19 cellular contexts compared by ENCODE assay signal in genomic region chr14:59134307-59134706, GRCh38. TPM values are rescaled to one million over a fixed set of nuclear protein-coding genes. Genes with fewer than 3 reads are reported as not detected.
DNase-seq lines count a peak whose midpoint lies in the region; ATAC-seq and TF ChIP-seq lines count a peak whose summit lies in the region.
"Had no signal": no experiment of that assay in that cellular context is flagged by ENCODE, and none has a peak within 500 bp of the region (broad histone marks: within the 10 kb centered on the region; RNA-seq: fewer than 3 reads in every experiment).

No MANE protein-coding gene starts in this region.

- H3K9me3 Mint-ChIP-seq in activated naive CD4-positive, alpha-beta T cell treated with anti-CD3 and anti-CD28 coated beads, Interleukin-2, amount 50 U/mL, for 24 hours, result no peaks in the 10 kb centered on the region
- H3K9me3 Mint-ChIP-seq in activated T-helper 2 cell treated with anti-CD3 and anti-CD28 coated beads, Interferon-gamma antibody, Interleukin-2, Interleukin-4, amounts not matched to agents 10 μg/mL and 5 μg/mL and 100 μg/mL, durations not matched to agents 14 hours and 24 hours and 36 hours, result no peaks in the 10 kb centered on the region
- H3K9me3 Mint-ChIP-seq: CD4-positive, CD25-positive, alpha-beta regulatory T cell; CD8-positive, alpha-beta T cell had no signal

- no peak overlapping the region for H3K4me2 ChIP-seq in neuronal stem cell (ENCODE audit: insufficient read depth, low read length, poor library complexity, severe bottlenecking)
- H3K4me2 ChIP-seq: BLaER1 had no signal

- no peak overlapping the region for H3K9ac ChIP-seq in neuronal stem cell (ENCODE audit: low read depth, low read length, poor library complexity)
- H3K9ac ChIP-seq: BLaER1 had no signal

- H3K27ac ChIP-seq in neuronal stem cell (replicated peaks; ENCODE audit: low read length) (no peak overlapping the region), heart right ventricle (no peak overlapping the region)
- H3K27ac ChIP-seq: 22Rv1, BLaER1, C4-2B had no signal

- H3K23ac ChIP-seq in neuronal stem cell (ENCODE audit: low read depth, low read length, poor library complexity), result no peak overlapping the region

- H3K9me3 ChIP-seq in neuronal stem cell (replicated peaks in 1 of 2; ENCODE audit: control insufficient read depth in 2 of 2, insufficient read depth in 1 of 2, low read depth in 1 of 2, low read length in 2 of 2) (no peaks in the 10 kb centered on the region), heart right ventricle (no peaks in the 10 kb centered on the region)
- H3K9me3 ChIP-seq: BLaER1, Caco-2 had no signal

- no peak overlapping the region for H3K4ac ChIP-seq in neuronal stem cell (ENCODE audit: low read length)

- no peaks in the 10 kb centered on the region for H3K36me3 ChIP-seq in neuronal stem cell (replicated peaks in 1 of 2; ENCODE audit: control insufficient read depth in 2 of 2, insufficient read depth in 2 of 2, low read length in 2 of 2)
- H3K36me3 ChIP-seq in heart right ventricle, result no peaks in the 10 kb centered on the region
- H3K36me3 ChIP-seq: BLaER1 had no signal

- CTCF ChIA-PET in HEK293T (lab: Yijun Ruan, JAX), result interaction anchor here (0.6 to 2.0 kb wide), 3 partner anchors 8 to 310 kb away, joined by 3 to 9 read pairs (median 4); no protein-coding TSS in a partner anchor

- H4K8ac ChIP-seq in neuronal stem cell (ENCODE audit: low read depth, low read length), result no peak overlapping the region

- H2BK12ac ChIP-seq in neuronal stem cell (ENCODE audit: low read length), result no peak overlapping the region

- TF ChIP-seq CTCF in heart right ventricle (IDR thresholded peaks at IDR 0.05), result no peak

- H3K36me3 Mint-ChIP-seq in activated naive CD4-positive, alpha-beta T cell treated with anti-CD3 and anti-CD28 coated beads, Interleukin-2, amount 50 U/mL, for 24 hours, result no peaks in the 10 kb centered on the region
- H3K36me3 Mint-ChIP-seq in activated T-helper 2 cell treated with anti-CD3 and anti-CD28 coated beads, Interferon-gamma antibody, Interleukin-2, Interleukin-4, amounts not matched to agents 10 μg/mL and 5 μg/mL and 100 μg/mL, durations not matched to agents 14 hours and 24 hours and 36 hours (ENCODE audit: low read depth), result no peaks in the 10 kb centered on the region
- H3K36me3 Mint-ChIP-seq: CD4-positive, CD25-positive, alpha-beta regulatory T cell; CD8-positive, alpha-beta T cell had no signal

- H4K91ac ChIP-seq in neuronal stem cell (ENCODE audit: low read depth, low read length, poor library complexity), result no peak overlapping the region

- H2AK5ac ChIP-seq in neuronal stem cell (ENCODE audit: low read depth, low read length), result no peak overlapping the region

- no peak overlapping the region for H2BK120ac ChIP-seq in neuronal stem cell (ENCODE audit: low read depth, low read length)

- H2BK15ac ChIP-seq in neuronal stem cell (ENCODE audit: low read length), result no peak overlapping the region

- no peak for DNase-seq in activated naive CD4-positive, alpha-beta T cell treated with Interleukin-2 at 50 U/mL for 16 hours
- no peak for DNase-seq in HEK293T (ENCODE audit: extremely low spot score)
- no peak for DNase-seq in neuronal stem cell (ENCODE audit: low spot score)
- DNase-seq in activated T-helper 2 cell treated with anti-CD3 and anti-CD28 coated beads, Interferon-gamma antibody, Interleukin-2, Interleukin-4, amounts not matched to agents 10 μg/mL and 5 μg/mL and 100 μg/mL, durations not matched to agents 14 hours and 24 hours and 36 hours (ENCODE audit: low spot score), result no peak
- DNase-seq in heart right ventricle, result no peak
- DNase-seq: Caco-2; CD4-positive, CD25-positive, alpha-beta regulatory T cell; CD8-positive, alpha-beta T cell; DMS153; DMS79; EL; GF-D8; H7; HCEC 1CT had no signal

- intact Hi-C loops in activated T-helper 2 cell treated with anti-CD3 and anti-CD28 coated beads, Interferon-gamma antibody, Interleukin-2, Interleukin-4, amounts not matched to agents 10 μg/mL and 5 μg/mL and 100 μg/mL, durations not matched to agents 14 hours and 24 hours and 36 hours (cut with micrococcal nuclease), result no loop called here
- intact Hi-C loops in heart right ventricle (cut with DNase I), result loop anchor here in 4 of 10 donors (5.0 to 10.0 kb wide), 3 partner anchors 48 to 190 kb away; partner anchors contain the start of gene DAAM1 (in 1 of the 4)

- no peaks in the 10 kb centered on the region for H3K4me1 Mint-ChIP-seq in activated naive CD4-positive, alpha-beta T cell treated with anti-CD3 and anti-CD28 coated beads, Interleukin-2, amount 50 U/mL, for 24 hours
- no peaks in the 10 kb centered on the region for H3K4me1 Mint-ChIP-seq in activated T-helper 2 cell treated with anti-CD3 and anti-CD28 coated beads, Interferon-gamma antibody, Interleukin-2, Interleukin-4, amounts not matched to agents 10 μg/mL and 5 μg/mL and 100 μg/mL, durations not matched to agents 14 hours and 24 hours and 36 hours (ENCODE audit: low read depth)
- H3K4me1 Mint-ChIP-seq: B cell; CD4-positive, CD25-positive, alpha-beta regulatory T cell had no signal

- no peak for ATAC-seq in heart right ventricle
- ATAC-seq: CD8-positive, alpha-beta T cell had no signal

- H3K4me3 Mint-ChIP-seq in activated naive CD4-positive, alpha-beta T cell treated with anti-CD3 and anti-CD28 coated beads, Interleukin-2, amount 50 U/mL, for 24 hours, result no peak overlapping the region
- H3K4me3 Mint-ChIP-seq in activated T-helper 2 cell treated with anti-CD3 and anti-CD28 coated beads, Interferon-gamma antibody, Interleukin-2, Interleukin-4, amounts not matched to agents 10 μg/mL and 5 μg/mL and 100 μg/mL, durations not matched to agents 14 hours and 24 hours and 36 hours (ENCODE audit: low read depth), result no peak overlapping the region
- H3K4me3 Mint-ChIP-seq: B cell; CD4-positive, CD25-positive, alpha-beta regulatory T cell; CD8-positive, alpha-beta T cell had no signal

- H3K4me1 ChIP-seq in neuronal stem cell (ENCODE audit: control insufficient read depth in 2 of 2, insufficient read depth in 1 of 2, low read depth in 1 of 2, low read length in 2 of 2) (no peaks in the 10 kb centered on the region), heart right ventricle (peaks cover 0 to 13% (median 0%) of the 10 kb centered on the region in 9 donors)
- H3K4me1 ChIP-seq: BLaER1, Caco-2 had no signal

- no peaks in the 10 kb centered on the region for H3K79me1 ChIP-seq in neuronal stem cell (ENCODE audit: low read depth, low read length)

- H2BK5ac ChIP-seq in neuronal stem cell (ENCODE audit: low read length), result no peak overlapping the region

- H3K27ac Mint-ChIP-seq in activated naive CD4-positive, alpha-beta T cell treated with anti-CD3 and anti-CD28 coated beads, Interleukin-2, amount 50 U/mL, for 24 hours, result peak overlapping the region; percentile 12
- no peak overlapping the region for H3K27ac Mint-ChIP-seq in activated T-helper 2 cell treated with anti-CD3 and anti-CD28 coated beads, Interferon-gamma antibody, Interleukin-2, Interleukin-4, amounts not matched to agents 10 μg/mL and 5 μg/mL and 100 μg/mL, durations not matched to agents 14 hours and 24 hours and 36 hours
- H3K27ac Mint-ChIP-seq: B cell; CD8-positive, alpha-beta T cell had no signal

- H3K27me3 Mint-ChIP-seq in activated naive CD4-positive, alpha-beta T cell treated with anti-CD3 and anti-CD28 coated beads, Interleukin-2, amount 50 U/mL, for 24 hours, result peaks cover 2% of the 10 kb centered on the region
- H3K27me3 Mint-ChIP-seq in activated T-helper 2 cell treated with anti-CD3 and anti-CD28 coated beads, Interferon-gamma antibody, Interleukin-2, Interleukin-4, amounts not matched to agents 10 μg/mL and 5 μg/mL and 100 μg/mL, durations not matched to agents 14 hours and 24 hours and 36 hours (ENCODE audit: low read depth), result peaks cover 18% of the 10 kb centered on the region
- H3K27me3 Mint-ChIP-seq: B cell had no signal

- no peak overlapping the region for H3K18ac ChIP-seq in neuronal stem cell (ENCODE audit: low read length)

- no peak overlapping the region for H3K4me3 ChIP-seq in neuronal stem cell (ENCODE audit: low read length in 2 of 2)
- no peak overlapping the region for H3K4me3 ChIP-seq in heart right ventricle
- H3K4me3 ChIP-seq: BLaER1 had no signal

- H2AFZ ChIP-seq in neuronal stem cell (ENCODE audit: low read length), result peak overlapping the region; percentile 13

- H3K27me3 ChIP-seq in neuronal stem cell (ENCODE audit: control insufficient read depth in 3 of 3, insufficient read depth in 3 of 3, low read depth in 1 of 3, low read length in 3 of 3) (no peaks in the 10 kb centered on the region), heart right ventricle (no peaks in the 10 kb centered on the region)
- H3K27me3 ChIP-seq: BLaER1 had no signal

- POLR2A ChIA-PET in HEK293T (lab: Yijun Ruan, JAX), result interaction anchor here (1.4 kb wide), 1 partner anchor 54 kb away, joined by 5 read pairs; the partner anchor contains the start of gene DAAM1

- no CpG with 5 or more reads among the region's 3 CpGs for WGBS in neuronal stem cell (ENCODE audit: extremely low coverage in 2 of 2, insufficient read length in 2 of 2, insufficient replicate concordance in 1 of 2), 2 donors
- 91 to 93% methylated on average over 3 of the region's 3 CpGs for WGBS in heart right ventricle, 2 donors

- no peak overlapping the region for H3K14ac ChIP-seq in neuronal stem cell (ENCODE audit: low read length)

TF ChIP-seq in HEK293T, 16 proteins besides CTCF, POLR2A, EP300 and RAD21:
- TF ChIP-seq SP1 (IDR thresholded peaks at IDR 0.05), result no peak
- TF ChIP-seq SUZ12 (IDR thresholded peaks at IDR 0.05), result no peak
- TF ChIP-seq FOXA1 (IDR thresholded peaks at IDR 0.05), result no peak
- TF ChIP-seq PKNOX1 (IDR thresholded peaks at IDR 0.05), result peak; percentile 51
- no peak for TF ChIP-seq HDGF (IDR thresholded peaks at IDR 0.05; ENCODE audit: borderline replicate concordance)
TF ChIP-seq in HEK293T: peak in this region for 1.

RNA-seq across cellular contexts. Expression of gene DAAM1, which starts 54.2 kb away (rescaled TPM):
- 22.7 TPM for polyA plus RNA-seq in neuronal stem cell (2013, experiment 1 of 2)
- 24.3 TPM for polyA plus RNA-seq in neuronal stem cell (2013, experiment 2 of 2)
- total RNA-seq in activated T-helper 2 cell treated with anti-CD3 and anti-CD28 coated beads, Interferon-gamma antibody, Interleukin-2, Interleukin-4, amounts not matched to agents 10 μg/mL and 5 μg/mL and 100 μg/mL, durations not matched to agents 14 hours and 24 hours and 36 hours, result 6.4 and 9.1 TPM in 2 replicates
- 100 to 1,000 TPM in 1 of 10 donors, 10 to 100 TPM in 9; 72.3 to 102 (median 77.7) TPM for total RNA-seq in heart right ventricle
- polyA plus RNA-seq in heart right ventricle, result 10 to 100 TPM; 22.8 to 30.4 TPM
